18 cellular contexts compared by ENCODE assay signal in the genomic region with DNA sequence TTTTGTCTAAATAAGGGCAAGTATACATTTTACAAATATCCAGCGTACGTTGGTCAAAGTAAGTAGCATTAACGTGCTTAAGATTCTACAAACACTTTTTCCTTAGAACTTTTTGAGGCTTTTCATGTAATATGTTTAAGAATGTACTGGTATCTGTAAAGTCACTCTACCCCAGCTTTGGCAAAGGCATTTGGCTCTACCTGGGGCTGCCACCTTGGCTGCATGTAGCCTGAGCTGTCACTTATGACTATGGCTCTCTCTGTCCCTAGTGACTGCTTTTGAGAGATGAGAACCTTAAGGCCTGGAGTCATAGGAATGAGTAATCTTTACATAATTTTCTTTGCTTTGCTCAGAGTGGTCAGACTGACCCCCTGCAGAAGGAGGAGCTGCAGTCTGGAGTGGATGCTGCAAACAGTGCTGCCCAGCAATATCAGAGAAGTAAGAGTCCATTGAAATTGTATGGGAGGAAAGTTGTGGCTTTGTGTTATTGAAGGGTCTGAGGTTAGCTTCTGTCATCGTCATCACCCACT.
A peak's percentile ranks its signal among the peaks of the same experiment; 100 is the strongest.
DNase-seq lines count a peak whose midpoint lies in the region; ATAC-seq and TF ChIP-seq lines count a peak whose summit lies in the region.
"Had no signal": no experiment of that assay in that cellular context is flagged by ENCODE, and none has a peak within 500 bp of the region (broad histone marks: within the 10 kb centered on the region; RNA-seq: fewer than 3 reads in every experiment).

No MANE protein-coding gene starts in this region.

- no peak overlapping the region for H3K4me3 Mint-ChIP-seq in natural killer cell
- H3K4me3 Mint-ChIP-seq: activated naive CD8-positive, alpha-beta T cell; CD4-positive, CD25-positive, alpha-beta regulatory T cell; neural progenitor cell; stimulated activated naive CD8-positive, alpha-beta T cell treated with anti-CD3 and anti-CD28 coated beads, Interleukin-15, Interleukin-2, amounts not matched to agents 100 ng/mL and 50 ng/mL, for 24 hours had no signal

- no peak overlapping the region for H3K4me3 ChIP-seq in astrocyte of the spinal cord (ENCODE audit: low read depth, low read length)
- H3K4me3 ChIP-seq: MG63, neural progenitor cell had no signal

- no peaks in the 10 kb centered on the region for H3K27me3 Mint-ChIP-seq in natural killer cell (ENCODE audit: low read depth in 2 of 2)
- H3K27me3 Mint-ChIP-seq: activated naive CD8-positive, alpha-beta T cell; CD4-positive, CD25-positive, alpha-beta regulatory T cell; stimulated activated naive CD8-positive, alpha-beta T cell treated with anti-CD3 and anti-CD28 coated beads, Interleukin-15, Interleukin-2, amounts not matched to agents 100 ng/mL and 50 ng/mL, for 24 hours had no signal

- in situ Hi-C loops in astrocyte of the spinal cord (cut with HindIII; ENCODE audit: low sequenced_read_pairs): no loop called here

- intact Hi-C loops in natural killer cell (cut with micrococcal nuclease): no loop called here

- H3K9me3 Mint-ChIP-seq in natural killer cell: no peaks in the 10 kb centered on the region
- H3K9me3 Mint-ChIP-seq: CD4-positive, CD25-positive, alpha-beta regulatory T cell; neural progenitor cell; stimulated activated naive CD8-positive, alpha-beta T cell treated with anti-CD3 and anti-CD28 coated beads, Interleukin-15, Interleukin-2, amounts not matched to agents 100 ng/mL and 50 ng/mL, for 24 hours had no signal

- peak; percentile 7 for DNase-seq in AG08396 (ENCODE audit: low spot score)
- peak; percentile 61 for DNase-seq in LHCN-M2 (ENCODE audit: low read depth)
- peak; percentile 52 for DNase-seq in astrocyte of the spinal cord (ENCODE audit: low read depth, low spot score)
- DNase-seq in natural killer cell: no peak
- DNase-seq in effector CD8-positive, alpha-beta T cell (lab: John Stamatoyannopoulos, UW): no peak
- DNase-seq in anterior cingulate cortex (lab: John Stamatoyannopoulos, UW): no peak
- DNase-seq in NK-92 (lab: John Stamatoyannopoulos, UW; ENCODE audit: unreplicated experiment): no peak
- DNase-seq: CD4-positive, CD25-positive, alpha-beta regulatory T cell; DMS79 treated with DMSO at 0.1 percent for 48 hours; hypothalamus; MG63; NCI-H1694; retina had no signal

- H3K36me3 Mint-ChIP-seq in natural killer cell: peaks cover 29% of the 10 kb centered on the region

- ATAC-seq in natural killer cell (peak in 1 of 3 donors; percentile 21), GM19035 (IDR thresholded peaks at IDR 0.05; ENCODE audit: unreplicated experiment) (no peak)
- ATAC-seq: HepG2 had no signal

- H3K4me1 Mint-ChIP-seq in natural killer cell: peaks cover 59 to 65% of the 10 kb centered on the region in 2 donors

- H3K27ac Mint-ChIP-seq in natural killer cell: peak overlapping the region; percentile 28 to 71
- H3K27ac Mint-ChIP-seq: activated naive CD8-positive, alpha-beta T cell; neural progenitor cell had no signal

- TF ChIP-seq CTCF in astrocyte of the spinal cord (IDR thresholded peaks at IDR 0.05; ENCODE audit: low read depth, low read length): no peak
- no peak for TF ChIP-seq CTCF in natural killer cell (IDR thresholded peaks at IDR 0.05)

Comparison
In these comparisons a context has a peak if more than half of its experiments do, and no peak if none do; other contexts are left out.
1. DNase-seq: peak in AG08396 (single experiment), LHCN-M2 (single experiment) and astrocyte of the spinal cord (single experiment); none in natural killer cell (single experiment), effector CD8-positive, alpha-beta T cell (single experiment), anterior cingulate cortex (0 of 58) and NK-92 (single experiment).